ENCODE assay signal across 13 cellular contexts in genomic region chr2:144950874-144951560, GRCh38.
DNase-seq lines count a peak whose midpoint lies in the region; ATAC-seq and TF ChIP-seq lines count a peak whose summit lies in the region.
"Had no signal": no experiment of that assay in that cellular context is flagged by ENCODE, and none has a peak within 500 bp of the region (broad histone marks: within the 10 kb centered on the region; RNA-seq: fewer than 3 reads in every experiment).

No MANE protein-coding gene starts in this region.

- intact Hi-C loops in PC-9 (cut with micrococcal nuclease; ENCODE audit: unreplicated experiment): loop anchor here (5.0 kb wide), 1 partner anchor 56 kb away; no protein-coding TSS in a partner anchor

- H3K4me2 ChIP-seq in PC-9: no peak overlapping the region

- BruUV-seq in PC-9 (replicated peaks; lab: Mats Ljungman, UMichigan): no TSS peak

- no peaks in the 10 kb centered on the region for H3K27me3 ChIP-seq in PC-9 (ENCODE audit: insufficient read depth, low read depth)
- H3K27me3 ChIP-seq: heart right ventricle had no signal

- H4K20me1 ChIP-seq in PC-9 (ENCODE audit: insufficient read depth): no peaks in the 10 kb centered on the region

- CTCF ChIA-PET in PC-9 (lab: Charles Lee): no interaction called here

- in situ Hi-C loops in ACHN (cut with HindIII; ENCODE audit: low pct_ligation_motif_present, low pct_unique_long_range_greater_than_20kb, low sequenced_read_pairs): no loop called here

- H3K4me1 ChIP-seq in PC-9 (replicated peaks; ENCODE audit: insufficient read depth): 0 out of 2 replicates have a peak, but pooled peaks cover 7% of the 10 kb centered on the region

- TF ChIP-seq CTCF in PC-9 (conservative IDR thresholded peaks at IDR 0.05) (no peak), omental fat pad (IDR thresholded peaks at IDR 0.05) (no peak)

- H3K9me3 ChIP-seq in PC-9 (ENCODE audit: insufficient read depth, low read depth): peaks cover 2% of the 10 kb centered on the region; the same call in 1 of the 2 replicates
- H3K9me3 ChIP-seq: heart right ventricle had no signal

- no peaks in the 10 kb centered on the region for H3K79me2 ChIP-seq in PC-9 (ENCODE audit: low read depth)

- H2AFZ ChIP-seq in PC-9: no peak overlapping the region

- H3K9me2 ChIP-seq in PC-9 (ENCODE audit: insufficient read depth): no peaks in the 10 kb centered on the region

- ATAC-seq in esophagus mucosa (peak; percentile 80), omental fat pad (ENCODE audit: low FRiP score) (peak; percentile 75), HG03442 (IDR thresholded peaks at IDR 0.05; ENCODE audit: unreplicated experiment) (no peak)

- POLR2A ChIA-PET in PC-9 (lab: Charles Lee; ENCODE audit: unreplicated experiment): no interaction called here

- no peaks in the 10 kb centered on the region for H3F3A ChIP-seq in PC-9 (ENCODE audit: insufficient read depth, low read depth)

- H3K27ac ChIP-seq in PC-9: peak overlapping the region; percentile 54

- H3K4me3 ChIP-seq in PC-9: no peak overlapping the region
- H3K4me3 ChIP-seq: heart right ventricle, skin epidermis had no signal

- peak; percentile 64 for DNase-seq in Daoy (ENCODE audit: low read depth)
- DNase-seq in PC-9: peak; percentile 19 to 47
- DNase-seq in omental fat pad (ENCODE audit: low spot score): no peak
- no peak for DNase-seq in NCI-H69 (lab: John Stamatoyannopoulos, UW)
- DNase-seq in NCI-H1930 (lab: John Stamatoyannopoulos, UW): no peak
- DNase-seq in ACHN: no peak
- DNase-seq: caudate nucleus; DMS153; heart right ventricle; NK-92 treated with Interleukin-12 subunit alpha and Interleukin-12 subunit beta, amount 100 ng/mL, for 24 hours had no signal

- no peaks in the 10 kb centered on the region for H3K36me3 ChIP-seq in PC-9 (ENCODE audit: low read depth)
- H3K36me3 ChIP-seq: heart right ventricle had no signal

Comparison
In these comparisons a context has a peak if more than half of its experiments do, and no peak if none do; other contexts are left out.
1. DNase-seq: peak in Daoy (single experiment) and PC-9 (2 of 2); none in omental fat pad (single experiment), NCI-H69 (single experiment), NCI-H1930 (0 of 2) and ACHN (single experiment).